In the genomic region with DNA sequence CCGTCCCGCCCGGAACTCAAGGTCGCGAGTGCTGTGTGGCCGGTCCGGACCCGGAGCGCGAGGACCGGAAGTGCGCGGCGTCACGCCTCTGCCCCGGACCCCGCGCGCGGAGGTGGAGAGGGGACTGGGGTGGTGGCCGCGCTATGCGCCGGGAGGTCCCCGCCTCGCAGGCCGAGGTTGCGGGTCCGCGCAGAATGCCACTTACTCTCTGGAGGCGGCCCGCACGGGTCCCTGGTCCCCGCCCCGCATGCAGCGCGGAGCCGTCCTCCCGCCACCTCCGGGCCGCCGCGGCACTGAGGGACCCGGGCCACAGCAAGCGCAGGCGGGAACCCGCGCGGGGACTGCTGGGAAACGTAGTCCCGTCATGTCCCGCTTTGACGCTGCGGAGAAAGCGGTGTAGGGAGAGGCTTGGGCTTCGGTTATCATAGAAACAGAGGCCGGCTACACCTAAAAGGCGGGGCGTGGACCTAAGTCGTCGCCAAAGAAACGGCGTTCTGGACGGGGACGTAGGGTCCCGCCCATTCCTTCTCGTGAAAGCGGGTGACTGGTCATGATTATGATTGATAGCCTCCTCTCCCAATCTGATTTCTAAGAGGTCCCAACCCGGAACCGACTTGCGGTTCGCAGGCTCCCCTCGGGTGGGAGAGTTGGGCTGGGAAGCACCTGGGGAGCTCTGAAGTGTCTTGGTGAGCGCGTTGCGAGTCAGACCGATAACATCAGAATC, we compare ENCODE assay signal across 8 cellular contexts. TPM values are rescaled to one million over a fixed set of nuclear protein-coding genes. Genes with fewer than 3 reads are reported as not detected.
DNase-seq lines count a peak whose midpoint lies in the region; ATAC-seq and TF ChIP-seq lines count a peak whose summit lies in the region.

ZNF837 (minus strand) TSS at position 295 of the 724 bp plus-strand sequence. CDS start 11,698 bp downstream, outside the sequence.

- ATAC-seq in GM18499 (IDR thresholded peaks at IDR 0.05; ENCODE audit: insufficient read depth, unreplicated experiment) (peak; percentile 55), HG02938 (IDR thresholded peaks at IDR 0.05; ENCODE audit: unreplicated experiment) (peak; percentile 87), T-helper 17 cell (peak; percentile 83), upper lobe of right lung (peak; percentile 95)

- H3K9me3 ChIP-seq in T-helper 17 cell (ENCODE audit: control insufficient read depth, low read length, poor library complexity, severe bottlenecking) (no peaks in the 10 kb centered on the region), left ventricle myocardium inferior (replicated peaks) (no peaks in the 10 kb centered on the region), upper lobe of right lung (no peaks in the 10 kb centered on the region)

- H3K36me3 Mint-ChIP-seq in T-helper 17 cell (ENCODE audit: low read depth): no peaks in the 10 kb centered on the region

- H3K4me3 Mint-ChIP-seq in T-helper 17 cell: peak within 1 kb of the TSS; percentile 98

- H3K27me3 ChIP-seq in left ventricle myocardium inferior (ENCODE audit: low read depth) (no peaks in the 10 kb centered on the region), upper lobe of right lung (no peaks in the 10 kb centered on the region)

- H3K27me3 Mint-ChIP-seq in T-helper 17 cell: no peaks in the 10 kb centered on the region

- intact Hi-C loops in left ventricle myocardium inferior (cut with micrococcal nuclease) (no loop called here), posterior vena cava (cut with DNase I) (no loop called here), upper lobe of right lung (cut with DNase I) (no loop called here)

- TF ChIP-seq CTCF in left ventricle myocardium inferior (IDR thresholded peaks at IDR 0.05; ENCODE audit: borderline replicate concordance) (peak; percentile 5), upper lobe of right lung (IDR thresholded peaks at IDR 0.05) (no peak)

- DNase-seq in NCI-H1694 treated with DMSO at 0.1 percent for 48 hours (lab: John Stamatoyannopoulos, UW): peak; percentile 99
- peak; percentile 92 to 96 (median 94) for DNase-seq in T-helper 17 cell
- peak; percentile 99 for DNase-seq in left ventricle myocardium inferior
- peak; percentile 99 for DNase-seq in posterior vena cava (ENCODE audit: low spot score)
- DNase-seq in upper lobe of right lung: peak; percentile 99

- H3K4me1 Mint-ChIP-seq in T-helper 17 cell: peaks cover 23% of the 10 kb centered on the region

- H3K27ac ChIP-seq in angular gyrus (ENCODE audit: low read depth, low read length) (peak within 1 kb of the TSS; percentile 97), left ventricle myocardium inferior (replicated peaks) (peak within 1 kb of the TSS; percentile 99), upper lobe of right lung (peak within 1 kb of the TSS; percentile 92)

- H3K4me1 ChIP-seq in left ventricle myocardium inferior: peaks cover 37% of the 10 kb centered on the region
- peaks cover 21% of the 10 kb centered on the region for H3K4me1 ChIP-seq in upper lobe of right lung

- H3K36me3 ChIP-seq in left ventricle myocardium inferior (no peaks in the 10 kb centered on the region), upper lobe of right lung (no peaks in the 10 kb centered on the region)

- peak within 1 kb of the TSS; percentile 97 for H3K27ac Mint-ChIP-seq in T-helper 17 cell

- H3K4me3 ChIP-seq in left ventricle myocardium inferior (peak within 1 kb of the TSS; percentile 89), upper lobe of right lung (peak within 1 kb of the TSS; percentile 67)

RNA-seq across cellular contexts. Expression of gene ZNF837, which starts in this region (rescaled TPM):
- total RNA-seq in T-helper 17 cell (1 to 10 TPM; 1.2 to 1.6 TPM), left ventricle myocardium inferior (0.19 TPM), posterior vena cava (1 to 10 TPM in 1 of 2 donors, under 1 TPM in 1; 0.86 to 1.0 TPM), upper lobe of right lung (1.6 TPM)

Comparison
In these comparisons a context has a peak if more than half of its experiments do, and no peak if none do; other contexts are left out.
1. Peak in every context shown above with its lines: DNase-seq, ATAC-seq, H3K4me3 ChIP-seq and H3K27ac ChIP-seq.
2. Peak in DNase-seq, H3K4me3 ChIP-seq and H3K27ac ChIP-seq in left ventricle myocardium inferior; RNA of the gene not detected or under 1 TPM.